ENCODE assay signal across 11 cellular contexts in the genomic region with DNA sequence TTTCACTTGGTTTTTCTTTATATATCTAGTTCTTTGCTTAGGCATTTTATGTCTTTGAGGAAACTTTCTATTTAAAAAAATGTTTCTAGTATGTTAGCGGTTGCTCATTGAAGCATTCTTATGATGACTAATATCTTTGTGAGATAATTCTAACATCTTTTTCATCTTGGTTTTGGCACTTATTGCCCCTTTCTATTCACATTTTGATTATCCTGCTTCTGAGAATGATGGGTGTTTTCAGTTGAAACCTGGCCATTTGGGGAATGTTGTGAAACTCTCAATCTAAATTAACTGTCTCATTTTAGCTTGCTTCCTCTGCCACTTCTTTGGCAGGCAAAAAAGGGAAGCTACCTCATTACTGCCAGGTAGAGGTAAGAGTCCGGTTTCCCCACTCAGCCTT.
"Had no signal": no experiment of that assay in that cellular context is flagged by ENCODE, and none has a peak within 500 bp of the region (broad histone marks: within the 10 kb centered on the region; RNA-seq: fewer than 3 reads in every experiment).

No MANE protein-coding gene starts in this region.

- DNase-seq: GM23248, GOT3, H7, H9, HCEC 1CT, HFFc6 had no signal

- H3K4me1 Mint-ChIP-seq: GM23338, H9 had no signal

- ATAC-seq: GM23338, HCT116 had no signal

- H3K4me1 ChIP-seq: HAP-1 had no signal

- FAIRE-seq: H1, H54 had no signal

- H3K27ac Mint-ChIP-seq: GM23338, H9, HFFc6 had no signal

- H2AFZ ChIP-seq: GM23248, GM23338 had no signal

- H3K9me3 ChIP-seq: HAP-1 had no signal

- H3K36me3 ChIP-seq: HAP-1 had no signal

- H3K9ac ChIP-seq: GM23248 had no signal

- H3K4me2 ChIP-seq: GM23338 had no signal

- H3K4me3 Mint-ChIP-seq: GM23338, H9, HFFc6 had no signal

- H3K27ac ChIP-seq: GM23248 had no signal

- H3K4me3 ChIP-seq: GM23248, GM23338, HAP-1 had no signal
